ENCODE assay signal across 11 cellular contexts in genomic region chr1:169538998-169539871, GRCh38. TPM values are rescaled to one million over a fixed set of nuclear protein-coding genes. Genes with fewer than 3 reads are reported as not detected.
DNase-seq lines count a peak whose midpoint lies in the region; ATAC-seq and TF ChIP-seq lines count a peak whose summit lies in the region.
"Had no signal": no experiment of that assay in that cellular context is flagged by ENCODE, and none has a peak within 500 bp of the region (broad histone marks: within the 10 kb centered on the region; RNA-seq: fewer than 3 reads in every experiment).

No MANE protein-coding gene starts in this region.

- H3K4me3 Mint-ChIP-seq in osteocyte (ENCODE audit: unreplicated experiment): no peak overlapping the region
- H3K4me3 Mint-ChIP-seq: activated CD8-positive, alpha-beta T cell treated with anti-CD3 and anti-CD28 coated beads, Interleukin-2, amount 10 ng/mL, durations not matched to agents 7 days and 5 days; neural progenitor cell had no signal

- DNase-seq in Daoy (ENCODE audit: low read depth): peak; percentile 89
- peak; percentile 89 for DNase-seq in NCI-H226
- DNase-seq in choroid plexus epithelial cell (ENCODE audit: low read depth): peak; percentile 93
- DNase-seq in non-pigmented ciliary epithelial cell (ENCODE audit: low read depth): peak; percentile 88
- no peak for DNase-seq in NCI-H187 (lab: John Stamatoyannopoulos, UW)
- DNase-seq in osteocyte (ENCODE audit: extremely low spot score, unreplicated experiment): no peak
- DNase-seq: activated CD8-positive, alpha-beta T cell treated with anti-CD3 and anti-CD28 coated beads, Interleukin-2, amount 10 ng/mL, durations not matched to agents 7 days and 5 days; islet precursor cell had no signal

- ATAC-seq in GM18868 (IDR thresholded peaks at IDR 0.05; ENCODE audit: unreplicated experiment) (no peak), HG02642 (IDR thresholded peaks at IDR 0.05; ENCODE audit: poor library complexity, unreplicated experiment) (no peak)
- ATAC-seq: activated CD8-positive, alpha-beta T cell treated with anti-CD3 and anti-CD28 coated beads, Interleukin-2, amount 10 ng/mL, durations not matched to agents 7 days and 5 days had no signal

- TF ChIP-seq CTCF in choroid plexus epithelial cell (conservative IDR thresholded peaks at IDR 0.05; ENCODE audit: low read depth, low read length) (no peak), osteocyte (IDR thresholded peaks at IDR 0.05) (no peak)

- H3K27ac Mint-ChIP-seq in osteocyte (ENCODE audit: unreplicated experiment): no peak overlapping the region
- H3K27ac Mint-ChIP-seq: activated CD8-positive, alpha-beta T cell treated with anti-CD3 and anti-CD28 coated beads, Interleukin-2, amount 10 ng/mL, durations not matched to agents 7 days and 5 days; neural progenitor cell had no signal

- no peaks in the 10 kb centered on the region for H3K9me3 Mint-ChIP-seq in osteocyte (ENCODE audit: unreplicated experiment)
- H3K9me3 Mint-ChIP-seq: neural progenitor cell had no signal

- H3K27me3 Mint-ChIP-seq in osteocyte (ENCODE audit: unreplicated experiment): peaks cover 24% of the 10 kb centered on the region

- H3K4me1 Mint-ChIP-seq in osteocyte (ENCODE audit: unreplicated experiment): no peaks in the 10 kb centered on the region

- no peaks in the 10 kb centered on the region for H3K36me3 Mint-ChIP-seq in osteocyte (ENCODE audit: unreplicated experiment)
- H3K36me3 Mint-ChIP-seq: neural progenitor cell had no signal

- no peak overlapping the region for H3K4me3 ChIP-seq in choroid plexus epithelial cell (ENCODE audit: low read depth, low read length)
- H3K4me3 ChIP-seq: neural progenitor cell had no signal

RNA-seq across cellular contexts. Expression of gene F5, which starts 47.0 kb away (rescaled TPM):
- not detected in 2 replicates for total RNA-seq in Daoy (2014; rRNA removed; shearing (Covaris generic))
- total RNA-seq in osteocyte: not detected in 2 replicates

RNA-seq across cellular contexts. Expression of gene SLC19A2, which starts 53.5 kb away (rescaled TPM):
- total RNA-seq in Daoy (2014; rRNA removed; shearing (Covaris generic)): 9.8 and 11.3 TPM in 2 replicates
- 3.9 and 4.0 TPM in 2 replicates for total RNA-seq in osteocyte

Comparison
In these comparisons a context has a peak if more than half of its experiments do, and no peak if none do; other contexts are left out.
1. DNase-seq: peak in Daoy (single experiment), NCI-H226 (single experiment), choroid plexus epithelial cell (single experiment) and non-pigmented ciliary epithelial cell (single experiment); none in NCI-H187 (0 of 2) and osteocyte (single experiment).